Comparison of ENCODE assay signal across 14 cellular contexts in genomic region chr13:65613004-65613403, GRCh38.
DNase-seq lines count a peak whose midpoint lies in the region; ATAC-seq and TF ChIP-seq lines count a peak whose summit lies in the region.
"Had no signal": no experiment of that assay in that cellular context is flagged by ENCODE, and none has a peak within 500 bp of the region (broad histone marks: within the 10 kb centered on the region; RNA-seq: fewer than 3 reads in every experiment).

No MANE protein-coding gene starts in this region.

- DNase-seq in ELF-1 (ENCODE audit: low read depth, low spot score) (peak; percentile 4), HAP-1 (ENCODE audit: low spot score in 2 of 2) (peak; percentile 18 to 20), PC-3 (peak; percentile 13), iPS DF 6.9 (ENCODE audit: low read depth, low spot score) (peak; percentile 16), 8988T (no peak), lower leg skin (ENCODE audit: low spot score in 2 of 2) (no peak), uterus (no peak)
- DNase-seq: activated CD4-positive, alpha-beta T cell treated with anti-CD3 and anti-CD28 coated beads for 4 hours; activated naive CD4-positive, alpha-beta T cell; CD4-positive, alpha-beta memory T cell; cerebellar nuclear complex; NCI-H524 had no signal

- no peak overlapping the region for H3K9ac ChIP-seq in PC-3 (ENCODE audit: low read length)

- no peaks in the 10 kb centered on the region for H3K36me3 ChIP-seq in HAP-1 (replicated peaks)
- no peaks in the 10 kb centered on the region for H3K36me3 ChIP-seq in PC-3 (ENCODE audit: low read depth, low read length)
- H3K36me3 ChIP-seq in iPS DF 6.9 (ENCODE audit: control insufficient read depth, insufficient read depth, low read length): no peaks in the 10 kb centered on the region
- no peaks in the 10 kb centered on the region for H3K36me3 ChIP-seq in uterus
- H3K36me3 ChIP-seq: neutrophil had no signal

- H3K9me3 ChIP-seq in HAP-1 (no peaks in the 10 kb centered on the region), PC-3 (ENCODE audit: low read length) (no peaks in the 10 kb centered on the region), iPS DF 6.9 (ENCODE audit: control insufficient read depth, insufficient read depth, low read length) (no peaks in the 10 kb centered on the region), uterus (no peaks in the 10 kb centered on the region)
- H3K9me3 ChIP-seq: neutrophil had no signal

- ATAC-seq in PC-3 (no peak), HG02610 (IDR thresholded peaks at IDR 0.05; ENCODE audit: unreplicated experiment) (no peak)

- CTCF ChIA-PET in PC-3 (lab: Charles Lee): no interaction called here

- TF ChIP-seq POLR2A in lower leg skin (IDR thresholded peaks at IDR 0.05) (no peak), uterus (IDR thresholded peaks at IDR 0.05) (no peak)

- no TSS peak for BruUV-seq in PC-3 (replicated peaks; lab: Mats Ljungman, UMichigan)

- WGBS in iPS DF 6.9 (ENCODE audit: insufficient coverage, insufficient read length): no CpG with 5 or more reads among the region's 2 CpGs
- WGBS in lower leg skin, 2 donors: 83 to 88% methylated on average over 2 of the region's 2 CpGs

- intact Hi-C loops in PC-3 (cut with micrococcal nuclease): no loop called here
- intact Hi-C loops in lower leg skin (cut with DNase I; ENCODE audit: low total_unique reads): no loop called here
- intact Hi-C loops in uterus (cut with DNase I; ENCODE audit: low total_unique reads): no loop called here

- TF ChIP-seq CTCF in PC-3 (conservative IDR thresholded peaks at IDR 0.05; ENCODE audit: low read depth, low read length) (peak; percentile 60), lower leg skin (IDR thresholded peaks at IDR 0.05) (no peak), uterus (IDR thresholded peaks at IDR 0.05) (no peak)

- H3K4me1 ChIP-seq in HAP-1: no peaks in the 10 kb centered on the region
- no peaks in the 10 kb centered on the region for H3K4me1 ChIP-seq in PC-3 (ENCODE audit: insufficient read depth, low read length)
- H3K4me1 ChIP-seq in iPS DF 6.9 (ENCODE audit: control insufficient read depth, insufficient read depth, low read length): no peaks in the 10 kb centered on the region
- no peaks in the 10 kb centered on the region for H3K4me1 ChIP-seq in uterus

- no peak overlapping the region for H3K27ac ChIP-seq in PC-3 (ENCODE audit: low read length)
- no peak overlapping the region for H3K27ac ChIP-seq in iPS DF 6.9 (ENCODE audit: low read length)
- no peak overlapping the region for H3K27ac ChIP-seq in uterus
- H3K27ac ChIP-seq: neutrophil had no signal

- H3F3A ChIP-seq in PC-3 (ENCODE audit: low read length, unreplicated experiment): no peaks in the 10 kb centered on the region

- H4K20me1 ChIP-seq in PC-3 (ENCODE audit: low read length): no peaks in the 10 kb centered on the region

- POLR2A ChIA-PET in PC-3 (lab: Charles Lee; ENCODE audit: unreplicated experiment): no interaction called here

- no peaks in the 10 kb centered on the region for H3K79me2 ChIP-seq in PC-3 (ENCODE audit: low read length)

- no peak overlapping the region for H3K4me2 ChIP-seq in PC-3 (ENCODE audit: low read length)

- in situ Hi-C loops in HAP-1 (cut with MboI; ENCODE audit: low sequenced_read_pairs): no loop called here

- H3K27me3 ChIP-seq in HAP-1 (ENCODE audit: low read depth) (no peaks in the 10 kb centered on the region), PC-3 (ENCODE audit: low read length) (no peaks in the 10 kb centered on the region), iPS DF 6.9 (ENCODE audit: control insufficient read depth, insufficient read depth, low read length) (no peaks in the 10 kb centered on the region), uterus (no peaks in the 10 kb centered on the region)
- H3K27me3 ChIP-seq: neutrophil had no signal

- H3K4me3 ChIP-seq in HAP-1 (no peak overlapping the region), PC-3 (ENCODE audit: low read length) (no peak overlapping the region), iPS DF 6.9 (ENCODE audit: low read length) (no peak overlapping the region), lower leg skin (ENCODE audit: low read depth, poor library complexity, severe bottlenecking) (no peak overlapping the region), uterus (no peak overlapping the region)

- H3K9me2 ChIP-seq in PC-3 (replicated peaks; ENCODE audit: low read length): no peaks in the 10 kb centered on the region

- no peak overlapping the region for H2AFZ ChIP-seq in PC-3 (ENCODE audit: low read length)

Comparison
In these comparisons a context has a peak if more than half of its experiments do, and no peak if none do; other contexts are left out.
1. DNase-seq: peak in ELF-1 (single experiment), HAP-1 (2 of 2), PC-3 (single experiment) and iPS DF 6.9 (single experiment); none in 8988T (single experiment), lower leg skin (0 of 2) and uterus (0 of 2).